Comparison of ENCODE assay signal across 8 cellular contexts in the genomic region with DNA sequence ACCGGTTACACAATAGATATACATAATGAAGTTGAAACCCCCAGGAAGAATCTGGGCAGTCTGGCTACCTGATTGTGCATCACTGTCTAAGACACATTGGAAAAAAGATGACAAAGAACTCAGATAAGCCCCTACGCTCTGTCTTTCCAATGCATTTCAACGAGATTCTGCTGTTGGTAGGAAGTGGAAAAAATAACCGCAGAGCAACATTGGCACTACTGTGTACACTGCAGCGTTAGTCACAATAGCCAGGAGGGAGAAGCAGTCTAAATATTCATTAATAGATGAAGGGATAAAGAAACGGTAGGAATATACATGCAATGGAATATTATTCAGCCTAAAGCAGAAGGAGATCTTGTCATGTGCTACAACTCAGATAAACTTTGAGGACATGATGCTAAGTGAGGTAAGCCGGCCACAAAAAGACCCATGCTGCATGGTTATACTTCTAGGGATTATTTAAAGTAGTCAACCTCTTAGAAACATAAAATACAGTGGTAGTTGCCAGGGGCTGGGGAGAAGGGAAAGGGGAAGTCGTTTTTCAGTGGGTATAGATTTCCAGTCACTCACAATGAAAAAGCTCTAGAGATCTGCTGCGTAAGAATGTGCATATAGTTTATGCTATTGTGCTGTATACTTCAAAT. TPM values are rescaled to one million over a fixed set of nuclear protein-coding genes. Genes with fewer than 3 reads are reported as not detected.
DNase-seq lines count a peak whose midpoint lies in the region; ATAC-seq and TF ChIP-seq lines count a peak whose summit lies in the region.

No MANE protein-coding gene starts in this region.

- intact Hi-C loops in right lobe of liver (cut with DNase I), result no loop called here
- intact Hi-C loops in mammary epithelial cell (cut with micrococcal nuclease), result no loop called here

- no peaks in the 10 kb centered on the region for H3K27me3 Mint-ChIP-seq in WTC11 (ENCODE audit: low read depth)

- TF ChIP-seq CTCF in GM12865 (IDR thresholded peaks at IDR 0.05; ENCODE audit: insufficient read depth, low read depth, low read length, missing control alignments) (no peak), WTC11 (IDR thresholded peaks at IDR 0.05) (no peak), right lobe of liver (IDR thresholded peaks at IDR 0.05) (no peak), mammary epithelial cell (conservative IDR thresholded peaks at IDR 0.05 in 1 of 2, IDR thresholded peaks at IDR 0.05 in 1 of 2; ENCODE audit: extremely low read depth in 1 of 2, insufficient read depth in 1 of 2, low read depth in 1 of 2, low read length in 2 of 2) (no peak)

- H3K27ac ChIP-seq in right lobe of liver (peak overlapping the region; percentile 60 to 94 (median 89)), mammary epithelial cell (ENCODE audit: insufficient read depth, low read depth, low read length) (no peak overlapping the region)

- peaks cover 10% of the 10 kb centered on the region for H3K36me3 Mint-ChIP-seq in WTC11

- H2AFZ ChIP-seq in mammary epithelial cell (ENCODE audit: low read depth, low read length), result no peak overlapping the region

- POLR2A ChIA-PET in WTC11 (lab: Charles Lee), result no interaction called here

- 15% methylated on average over 9 of the region's 9 CpGs for WGBS in right lobe of liver (ENCODE audit: insufficient coverage, low coverage, low lambda C conversion rate, missing lambda C conversion rate)
- WGBS in mammary epithelial cell (ENCODE audit: low coverage, missing lambda C conversion rate), result 29% methylated on average over 8 of the region's 9 CpGs

- no TSS peak for BruUV-seq in mammary epithelial cell (replicated peaks; lab: Mats Ljungman, UMichigan)

- peaks cover 32% of the 10 kb centered on the region for H3K4me1 Mint-ChIP-seq in WTC11

- no peak overlapping the region for H3K9ac ChIP-seq in mammary epithelial cell (ENCODE audit: insufficient read depth, low read length)

- H3K79me2 ChIP-seq in mammary epithelial cell (ENCODE audit: insufficient read depth, low read length), result no peaks in the 10 kb centered on the region

- ATAC-seq in HG03045 (IDR thresholded peaks at IDR 0.05; ENCODE audit: unreplicated experiment) (peak; percentile 37), WTC11 (no peak), right lobe of liver (peak; percentile 15 to 57 (median 44)), GM18867 (IDR thresholded peaks at IDR 0.05; ENCODE audit: unreplicated experiment) (no peak)

- no peaks in the 10 kb centered on the region for H3K9me3 ChIP-seq in right lobe of liver
- H3K9me3 ChIP-seq in mammary epithelial cell (replicated peaks; ENCODE audit: insufficient read depth, low read length), result no peaks in the 10 kb centered on the region

- peaks cover 0 to 77% (median 25%) of the 10 kb centered on the region in 4 donors for H3K4me1 ChIP-seq in right lobe of liver
- no peaks in the 10 kb centered on the region for H3K4me1 ChIP-seq in mammary epithelial cell (ENCODE audit: insufficient read depth, low read length)

- DNase-seq in GM12865 (ENCODE audit: low read depth) (no peak), WTC11 (ENCODE audit: low spot score) (no peak), right lobe of liver (no peak), mammary epithelial cell (no peak), RPMI8226 (no peak)
- no peak for DNase-seq in stimulated activated CD8-positive, alpha-beta memory T cell treated with anti-CD3 and anti-CD28 coated beads, Interleukin-4, amount 100 ng/mL, for 48 hours

- dilution Hi-C loops in mammary epithelial cell (cut with HindIII; ENCODE audit: low sequenced_read_pairs), result no loop called here

- no peak for TF ChIP-seq POLR2A in right lobe of liver (IDR thresholded peaks at IDR 0.05)

- H3K9me3 Mint-ChIP-seq in WTC11, result peaks cover 9% of the 10 kb centered on the region

- no peaks in the 10 kb centered on the region for H4K20me1 ChIP-seq in mammary epithelial cell (ENCODE audit: insufficient read depth, low read length)

- 0 out of 2 replicates have a peak overlapping the region, but pooled peaks have one; percentile 37 for H3K27ac Mint-ChIP-seq in WTC11

- no peaks in the 10 kb centered on the region for H3K36me3 ChIP-seq in right lobe of liver
- no peaks in the 10 kb centered on the region for H3K36me3 ChIP-seq in mammary epithelial cell (ENCODE audit: insufficient read depth, low read length)

- H3K4me3 ChIP-seq in GM12865 (ENCODE audit: low read depth, low read length) (peak overlapping the region; percentile 13), right lobe of liver (peak overlapping the region in 2 of 3 donors; percentile 3 to 14), mammary epithelial cell (replicated peaks in 1 of 3; ENCODE audit: insufficient read depth in 1 of 3, low read depth in 2 of 3, low read length in 3 of 3) (no peak overlapping the region)

- CTCF ChIA-PET in WTC11 (lab: Charles Lee), result no interaction called here
- CTCF ChIA-PET in mammary epithelial cell (lab: Charles Lee; ENCODE audit: low non-redundant PET), result no interaction called here

- in situ Hi-C loops in mammary epithelial cell (cut with MboI; ENCODE audit: low sequenced_read_pairs in 2 of 2), result no loop called here

- H3K27me3 ChIP-seq in right lobe of liver, result no peaks in the 10 kb centered on the region
- H3K27me3 ChIP-seq in mammary epithelial cell (ENCODE audit: insufficient read depth, low read length), result no peaks in the 10 kb centered on the region

- no peak overlapping the region for H3K4me3 Mint-ChIP-seq in WTC11

- no peak overlapping the region for H3K4me2 ChIP-seq in mammary epithelial cell (ENCODE audit: insufficient read depth, low read depth, low read length)

TF ChIP-seq in WTC11, 78 proteins besides CTCF, POLR2A, EP300 and RAD21 (continues in another document):
- TF ChIP-seq, protein P1, sequence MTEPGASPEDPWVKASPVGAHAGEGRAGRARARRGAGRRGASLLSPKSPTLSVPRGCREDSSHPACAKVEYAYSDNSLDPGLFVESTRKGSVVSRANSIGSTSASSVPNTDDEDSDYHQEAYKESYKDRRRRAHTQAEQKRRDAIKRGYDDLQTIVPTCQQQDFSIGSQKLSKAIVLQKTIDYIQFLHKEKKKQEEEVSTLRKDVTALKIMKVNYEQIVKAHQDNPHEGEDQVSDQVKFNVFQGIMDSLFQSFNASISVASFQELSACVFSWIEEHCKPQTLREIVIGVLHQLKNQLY (CRISPR knock-in tag; IDR thresholded peaks at IDR 0.05), result no peak
- no peak for TF ChIP-seq JAZF1 (CRISPR knock-in tag; IDR thresholded peaks at IDR 0.05)
- TF ChIP-seq, protein P2, sequence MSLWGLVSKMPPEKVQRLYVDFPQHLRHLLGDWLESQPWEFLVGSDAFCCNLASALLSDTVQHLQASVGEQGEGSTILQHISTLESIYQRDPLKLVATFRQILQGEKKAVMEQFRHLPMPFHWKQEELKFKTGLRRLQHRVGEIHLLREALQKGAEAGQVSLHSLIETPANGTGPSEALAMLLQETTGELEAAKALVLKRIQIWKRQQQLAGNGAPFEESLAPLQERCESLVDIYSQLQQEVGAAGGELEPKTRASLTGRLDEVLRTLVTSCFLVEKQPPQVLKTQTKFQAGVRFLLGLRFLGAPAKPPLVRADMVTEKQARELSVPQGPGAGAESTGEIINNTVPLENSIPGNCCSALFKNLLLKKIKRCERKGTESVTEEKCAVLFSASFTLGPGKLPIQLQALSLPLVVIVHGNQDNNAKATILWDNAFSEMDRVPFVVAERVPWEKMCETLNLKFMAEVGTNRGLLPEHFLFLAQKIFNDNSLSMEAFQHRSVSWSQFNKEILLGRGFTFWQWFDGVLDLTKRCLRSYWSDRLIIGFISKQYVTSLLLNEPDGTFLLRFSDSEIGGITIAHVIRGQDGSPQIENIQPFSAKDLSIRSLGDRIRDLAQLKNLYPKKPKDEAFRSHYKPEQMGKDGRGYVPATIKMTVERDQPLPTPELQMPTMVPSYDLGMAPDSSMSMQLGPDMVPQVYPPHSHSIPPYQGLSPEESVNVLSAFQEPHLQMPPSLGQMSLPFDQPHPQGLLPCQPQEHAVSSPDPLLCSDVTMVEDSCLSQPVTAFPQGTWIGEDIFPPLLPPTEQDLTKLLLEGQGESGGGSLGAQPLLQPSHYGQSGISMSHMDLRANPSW (CRISPR knock-in tag; conservative IDR thresholded peaks at IDR 0.05; ENCODE audit: low read depth), result no peak
- TF ChIP-seq, protein P3, sequence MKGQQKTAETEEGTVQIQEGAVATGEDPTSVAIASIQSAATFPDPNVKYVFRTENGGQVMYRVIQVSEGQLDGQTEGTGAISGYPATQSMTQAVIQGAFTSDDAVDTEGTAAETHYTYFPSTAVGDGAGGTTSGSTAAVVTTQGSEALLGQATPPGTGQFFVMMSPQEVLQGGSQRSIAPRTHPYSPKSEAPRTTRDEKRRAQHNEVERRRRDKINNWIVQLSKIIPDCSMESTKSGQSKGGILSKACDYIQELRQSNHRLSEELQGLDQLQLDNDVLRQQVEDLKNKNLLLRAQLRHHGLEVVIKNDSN (CRISPR knock-in tag; IDR thresholded peaks at IDR 0.05), result no peak
- no peak for TF ChIP-seq CREM (CRISPR knock-in tag; IDR thresholded peaks at IDR 0.05)
- TF ChIP-seq, protein P4, sequence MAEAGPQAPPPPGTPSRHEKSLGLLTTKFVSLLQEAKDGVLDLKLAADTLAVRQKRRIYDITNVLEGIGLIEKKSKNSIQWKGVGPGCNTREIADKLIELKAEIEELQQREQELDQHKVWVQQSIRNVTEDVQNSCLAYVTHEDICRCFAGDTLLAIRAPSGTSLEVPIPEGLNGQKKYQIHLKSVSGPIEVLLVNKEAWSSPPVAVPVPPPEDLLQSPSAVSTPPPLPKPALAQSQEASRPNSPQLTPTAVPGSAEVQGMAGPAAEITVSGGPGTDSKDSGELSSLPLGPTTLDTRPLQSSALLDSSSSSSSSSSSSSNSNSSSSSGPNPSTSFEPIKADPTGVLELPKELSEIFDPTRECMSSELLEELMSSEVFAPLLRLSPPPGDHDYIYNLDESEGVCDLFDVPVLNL (CRISPR knock-in tag; IDR thresholded peaks at IDR 0.05; ENCODE audit: borderline replicate concordance, low read depth), result no peak
- TF ChIP-seq ZNF121 (CRISPR knock-in tag; IDR thresholded peaks at IDR 0.05), result no peak
- no peak for TF ChIP-seq SOX15 (CRISPR knock-in tag; IDR thresholded peaks at IDR 0.05)
- TF ChIP-seq FOXK1 (CRISPR knock-in tag; IDR thresholded peaks at IDR 0.05), result no peak
- TF ChIP-seq SP1 (CRISPR knock-in tag; conservative IDR thresholded peaks at IDR 0.05), result no peak
- no peak for TF ChIP-seq FOXJ3 (CRISPR knock-in tag; IDR thresholded peaks at IDR 0.05; ENCODE audit: borderline replicate concordance)
- TF ChIP-seq NFE2L1 (CRISPR knock-in tag; IDR thresholded peaks at IDR 0.05), result no peak
- TF ChIP-seq ZNF416 (CRISPR knock-in tag; IDR thresholded peaks at IDR 0.05), result no peak

RNA-seq across cellular contexts. Expression of a gene that starts 40.3 kb away (rescaled TPM):
- total RNA-seq in WTC11 (2021) (17.8 to 19.4 TPM (median 17.9 TPM) in 3 replicates), right lobe of liver (10 to 100 TPM; 18.4 to 55.4 (median 25.1) TPM), mammary epithelial cell (10 to 100 TPM in 1 of 2 donors, 1 to 10 TPM in 1; 9.5 to 12.1 TPM)
- 0.07 TPM for polyA plus RNA-seq in mammary epithelial cell
- polyA minus RNA-seq in mammary epithelial cell, result not detected

Comparison
In these comparisons a context has a peak if more than half of its experiments do, and no peak if none do; other contexts are left out.
1. H3K4me3 ChIP-seq: peak in GM12865 (single experiment) and right lobe of liver (2 of 3); none in mammary epithelial cell (0 of 3).
2. ATAC-seq: peak in HG03045 (single experiment) and right lobe of liver (4 of 4); none in WTC11 (single experiment) and GM18867 (single experiment).